In the genomic region with DNA sequence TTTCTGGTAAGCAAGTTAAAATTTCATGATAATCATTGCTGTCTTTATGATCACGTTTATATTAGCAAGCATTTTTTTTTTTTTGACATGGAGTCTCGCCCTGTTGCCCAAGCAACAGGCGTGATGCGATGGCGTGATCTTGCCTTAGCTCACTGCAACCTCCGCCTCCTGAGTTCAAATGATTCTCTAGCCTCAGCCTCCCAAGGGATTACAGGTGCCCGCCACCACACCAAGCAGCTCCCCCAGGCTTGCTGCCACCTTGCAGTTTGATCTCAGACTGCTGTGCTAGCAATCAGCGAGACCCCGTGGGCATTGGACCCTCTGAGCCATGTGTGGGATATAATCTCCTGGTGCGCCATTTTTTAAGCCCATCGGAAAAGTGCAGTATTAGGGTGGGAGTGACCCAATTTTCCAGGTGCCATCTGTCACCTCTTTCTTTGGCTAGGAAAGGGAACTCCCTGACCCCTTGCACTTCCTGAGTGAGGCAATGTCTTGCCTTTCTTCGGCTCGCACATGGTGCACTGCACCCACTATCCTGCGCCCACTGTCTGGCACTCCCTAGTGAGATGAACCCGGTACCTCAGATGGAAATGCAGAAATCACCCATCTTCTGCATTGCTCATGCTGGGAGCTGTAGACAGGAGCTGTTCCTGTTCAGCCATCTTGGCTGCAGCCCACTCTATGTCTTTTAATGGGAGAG, we compare ENCODE assay signal across 8 cellular contexts.
DNase-seq lines count a peak whose midpoint lies in the region; ATAC-seq and TF ChIP-seq lines count a peak whose summit lies in the region.
"Not testable (repeated sequence)": the region's sequence is repeated elsewhere in the genome, so short reads cannot be mapped to it uniquely, and the experiment has no call there.

No MANE protein-coding gene starts in this region.

- in situ Hi-C loops in mammary epithelial cell (cut with MboI; ENCODE audit: low sequenced_read_pairs in 2 of 2), result not testable (repeated sequence)

- not testable (repeated sequence) for H3K27me3 ChIP-seq in mammary epithelial cell (ENCODE audit: insufficient read depth, low read length)

- not testable (repeated sequence) for H3K4me1 ChIP-seq in mammary epithelial cell (ENCODE audit: insufficient read depth, low read length)

- H3K4me1 Mint-ChIP-seq in memory B cell, result peaks cover 20% of the 10 kb centered on the region
- not testable (repeated sequence) for H3K4me1 Mint-ChIP-seq in type B pancreatic cell (ENCODE audit: unreplicated experiment)

- BruUV-seq in mammary epithelial cell (replicated peaks; lab: Mats Ljungman, UMichigan), result not testable (repeated sequence)

- not testable (repeated sequence) for H3K4me3 ChIP-seq in mammary epithelial cell (replicated peaks in 1 of 3; ENCODE audit: insufficient read depth in 1 of 3, low read depth in 2 of 3, low read length in 3 of 3)

- not testable (repeated sequence) for H3K9me3 Mint-ChIP-seq in memory B cell, type B pancreatic cell

- not testable (repeated sequence) for H4K20me1 ChIP-seq in mammary epithelial cell (ENCODE audit: insufficient read depth, low read length)

- not testable (repeated sequence) for H3K9me3 ChIP-seq in mammary epithelial cell (replicated peaks; ENCODE audit: insufficient read depth, low read length)

- TF ChIP-seq POLR2A in GM18505 (IDR thresholded peaks at IDR 0.05; ENCODE audit: borderline replicate concordance, extremely low read depth, insufficient read depth, insufficient read length), result not testable (repeated sequence)

- H3K4me2 ChIP-seq in mammary epithelial cell (ENCODE audit: insufficient read depth, low read depth, low read length), result peak overlapping the region; percentile 3

- not testable (repeated sequence) for TF ChIP-seq CTCF in mammary epithelial cell (conservative IDR thresholded peaks at IDR 0.05 in 1 of 2, IDR thresholded peaks at IDR 0.05 in 1 of 2; ENCODE audit: extremely low read depth in 1 of 2, insufficient read depth in 1 of 2, low read depth in 1 of 2, low read length in 2 of 2)
- peak; percentile 36 for TF ChIP-seq CTCF in type B pancreatic cell (conservative IDR thresholded peaks at IDR 0.05)

- not testable (repeated sequence) for H3K9ac ChIP-seq in mammary epithelial cell (ENCODE audit: insufficient read depth, low read length)

- H3K4me3 Mint-ChIP-seq in memory B cell, result peak overlapping the region; percentile 92
- H3K4me3 Mint-ChIP-seq in type B pancreatic cell, result peak overlapping the region; percentile 93

- H3K36me3 ChIP-seq in mammary epithelial cell (ENCODE audit: insufficient read depth, low read length), result not testable (repeated sequence)

- not testable (repeated sequence) for H3K79me2 ChIP-seq in mammary epithelial cell (ENCODE audit: insufficient read depth, low read length)

- H3K36me3 Mint-ChIP-seq in memory B cell, type B pancreatic cell: not testable (repeated sequence)

- not testable (repeated sequence) for H2AFZ ChIP-seq in mammary epithelial cell (ENCODE audit: low read depth, low read length)

- H3K27me3 Mint-ChIP-seq in memory B cell, result not testable (repeated sequence)
- peaks cover 15% of the 10 kb centered on the region for H3K27me3 Mint-ChIP-seq in type B pancreatic cell

- WGBS in mammary epithelial cell (ENCODE audit: low coverage, missing lambda C conversion rate), result 71% methylated on average over 12 of the region's 15 CpGs

- dilution Hi-C loops in mammary epithelial cell (cut with HindIII; ENCODE audit: low sequenced_read_pairs), result not testable (repeated sequence)

- peak; percentile 1 for DNase-seq in KG1 (lab: John Stamatoyannopoulos, UW)
- peak; percentile 24 for DNase-seq in SHP77 treated with DMSO at 0.1 percent for 48 hours (lab: John Stamatoyannopoulos, UW)
- DNase-seq in mammary epithelial cell; type B pancreatic cell (ENCODE audit: extremely low spot score, unreplicated experiment): not testable (repeated sequence)
- peak; percentile 27 to 66 for DNase-seq in memory B cell (ENCODE audit: low spot score in 2 of 2)

- ATAC-seq in GM18505 (IDR thresholded peaks at IDR 0.05; ENCODE audit: unreplicated experiment), result peak; percentile 53
- peak; percentile 85 for ATAC-seq in GM21447 (IDR thresholded peaks at IDR 0.05; ENCODE audit: unreplicated experiment)
- ATAC-seq in HG03025 (IDR thresholded peaks at IDR 0.05; ENCODE audit: low FRiP score, unreplicated experiment), result peak; percentile 47
- ATAC-seq in memory B cell (ENCODE audit: low read depth), result peak; percentile 90

- H3K27ac ChIP-seq in mammary epithelial cell (ENCODE audit: insufficient read depth, low read depth, low read length), result not testable (repeated sequence)

- CTCF ChIA-PET in mammary epithelial cell (lab: Charles Lee; ENCODE audit: low non-redundant PET), result interaction anchor here (0.6 to 0.7 kb wide), 4 partner anchors 228 to 785 kb away, joined by 3 to 7 read pairs (median 4); no protein-coding TSS in a partner anchor

- H3K27ac Mint-ChIP-seq in memory B cell (peak overlapping the region; percentile 92), type B pancreatic cell (peak overlapping the region; percentile 94)

- intact Hi-C loops in mammary epithelial cell (cut with micrococcal nuclease), result loop anchor here (1.0 to 2.0 kb wide), 2 partner anchors 242 to 422 kb away; a partner anchor contains a TSS
